Comparison of ENCODE assay signal across 1 cellular context in the genomic region with DNA sequence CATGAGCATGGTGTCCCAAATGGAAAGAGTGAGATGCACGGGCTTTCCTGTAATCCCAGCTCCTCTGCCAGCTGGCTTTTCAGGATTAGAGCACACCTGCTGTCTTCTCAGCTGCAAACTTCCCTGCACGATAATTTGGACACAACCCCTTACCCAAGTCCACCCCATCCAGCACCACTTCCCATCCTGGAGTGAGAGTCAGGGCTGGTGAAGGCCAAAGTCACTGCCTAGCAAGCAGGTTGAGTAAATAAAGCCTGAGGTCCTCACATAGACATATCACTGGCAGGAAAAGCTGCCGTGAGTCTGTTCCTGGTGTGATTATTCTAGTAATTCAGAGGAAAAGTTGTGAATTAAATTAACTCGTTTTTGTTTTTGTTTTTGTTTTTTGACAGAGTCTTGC.
TF ChIP-seq lines count a peak whose summit lies in the region.

No MANE protein-coding gene starts in this region.

TF ChIP-seq in HepG2, 621 proteins besides CTCF, POLR2A, EP300 and RAD21 (continued from another document):
- TF ChIP-seq, protein P1, sequence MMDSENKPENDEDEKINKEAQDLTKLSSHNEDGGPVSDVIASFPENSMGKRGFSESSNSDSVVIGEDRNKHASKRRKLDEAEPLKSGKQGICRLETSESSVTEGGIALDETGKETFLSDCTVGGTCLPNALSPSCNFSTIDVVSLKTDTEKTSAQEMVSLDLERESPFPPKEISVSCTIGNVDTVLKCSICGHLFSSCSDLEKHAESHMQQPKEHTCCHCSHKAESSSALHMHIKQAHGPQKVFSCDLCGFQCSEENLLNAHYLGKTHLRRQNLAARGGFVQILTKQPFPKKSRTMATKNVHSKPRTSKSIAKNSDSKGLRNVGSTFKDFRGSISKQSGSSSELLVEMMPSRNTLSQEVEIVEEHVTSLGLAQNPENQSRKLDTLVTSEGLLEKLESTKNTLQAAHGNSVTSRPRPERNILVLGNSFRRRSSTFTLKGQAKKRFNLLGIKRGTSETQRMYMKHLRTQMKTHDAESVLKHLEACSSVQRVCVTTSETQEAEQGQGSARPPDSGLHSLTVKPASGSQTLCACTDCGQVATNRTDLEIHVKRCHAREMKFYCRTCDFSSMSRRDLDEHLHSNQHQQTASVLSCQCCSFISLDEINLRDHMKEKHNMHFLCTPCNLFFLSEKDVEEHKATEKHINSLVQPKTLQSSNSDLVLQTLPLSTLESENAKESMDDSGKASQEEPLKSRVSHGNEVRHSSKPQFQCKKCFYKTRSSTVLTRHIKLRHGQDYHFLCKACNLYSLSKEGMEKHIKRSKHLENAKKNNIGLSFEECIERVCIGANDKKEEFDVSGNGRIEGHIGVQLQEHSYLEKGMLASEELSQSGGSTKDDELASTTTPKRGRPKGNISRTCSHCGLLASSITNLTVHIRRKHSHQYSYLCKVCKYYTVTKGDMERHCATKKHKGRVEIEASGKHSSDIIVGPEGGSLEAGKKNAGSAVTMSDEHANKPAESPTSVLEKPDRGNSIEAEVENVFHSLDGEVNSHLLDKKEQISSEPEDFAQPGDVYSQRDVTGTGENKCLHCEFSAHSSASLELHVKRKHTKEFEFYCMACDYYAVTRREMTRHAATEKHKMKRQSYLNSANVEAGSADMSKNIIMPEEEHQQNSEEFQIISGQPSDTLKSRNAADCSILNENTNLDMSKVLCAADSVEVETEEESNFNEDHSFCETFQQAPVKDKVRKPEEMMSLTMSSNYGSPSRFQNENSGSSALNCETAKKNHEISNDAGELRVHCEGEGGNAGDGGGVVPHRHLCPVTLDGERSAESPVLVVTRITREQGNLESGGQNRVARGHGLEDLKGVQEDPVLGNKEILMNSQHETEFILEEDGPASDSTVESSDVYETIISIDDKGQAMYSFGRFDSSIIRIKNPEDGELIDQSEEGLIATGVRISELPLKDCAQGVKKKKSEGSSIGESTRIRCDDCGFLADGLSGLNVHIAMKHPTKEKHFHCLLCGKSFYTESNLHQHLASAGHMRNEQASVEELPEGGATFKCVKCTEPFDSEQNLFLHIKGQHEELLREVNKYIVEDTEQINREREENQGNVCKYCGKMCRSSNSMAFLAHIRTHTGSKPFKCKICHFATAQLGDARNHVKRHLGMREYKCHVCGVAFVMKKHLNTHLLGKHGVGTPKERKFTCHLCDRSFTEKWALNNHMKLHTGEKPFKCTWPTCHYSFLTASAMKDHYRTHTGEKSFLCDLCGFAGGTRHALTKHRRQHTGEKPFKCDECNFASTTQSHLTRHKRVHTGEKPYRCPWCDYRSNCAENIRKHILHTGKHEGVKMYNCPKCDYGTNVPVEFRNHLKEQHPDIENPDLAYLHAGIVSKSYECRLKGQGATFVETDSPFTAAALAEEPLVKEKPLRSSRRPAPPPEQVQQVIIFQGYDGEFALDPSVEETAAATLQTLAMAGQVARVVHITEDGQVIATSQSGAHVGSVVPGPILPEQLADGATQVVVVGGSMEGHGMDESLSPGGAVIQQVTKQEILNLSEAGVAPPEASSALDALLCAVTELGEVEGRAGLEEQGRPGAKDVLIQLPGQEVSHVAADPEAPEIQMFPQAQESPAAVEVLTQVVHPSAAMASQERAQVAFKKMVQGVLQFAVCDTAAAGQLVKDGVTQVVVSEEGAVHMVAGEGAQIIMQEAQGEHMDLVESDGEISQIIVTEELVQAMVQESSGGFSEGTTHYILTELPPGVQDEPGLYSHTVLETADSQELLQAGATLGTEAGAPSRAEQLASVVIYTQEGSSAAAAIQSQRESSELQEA (CRISPR knock-in tag; IDR thresholded peaks at IDR 0.05; ENCODE audit: not compliant biosample characterization) = no peak
- TF ChIP-seq ZNF709 (CRISPR knock-in tag; IDR thresholded peaks at IDR 0.05) (no peak), U2AF2 (IDR thresholded peaks at IDR 0.05; ENCODE audit: low read depth, low read length) (no peak), BCL6 (CRISPR knock-in tag; IDR thresholded peaks at IDR 0.05) (peak; percentile 65), NFE2L2 (IDR thresholded peaks at IDR 0.05; ENCODE audit: low read length) (no peak), RXRB (CRISPR knock-in tag; IDR thresholded peaks at IDR 0.05; ENCODE audit: borderline replicate concordance) (0 out of 2 replicates have a peak, but pooled peaks have one; percentile 27), SMC3 (IDR thresholded peaks at IDR 0.05; ENCODE audit: low read length) (no peak), ZKSCAN1 (IDR thresholded peaks at IDR 0.05; ENCODE audit: low read length) (no peak), FOXA1 (IDR thresholded peaks at IDR 0.05) (no peak), FOXA1 (CRISPR knock-in tag; IDR thresholded peaks at IDR 0.05) (peak; percentile 68), RARA (CRISPR knock-in tag; IDR thresholded peaks at IDR 0.05) (peak; percentile 70)
- TF ChIP-seq, protein P2, sequence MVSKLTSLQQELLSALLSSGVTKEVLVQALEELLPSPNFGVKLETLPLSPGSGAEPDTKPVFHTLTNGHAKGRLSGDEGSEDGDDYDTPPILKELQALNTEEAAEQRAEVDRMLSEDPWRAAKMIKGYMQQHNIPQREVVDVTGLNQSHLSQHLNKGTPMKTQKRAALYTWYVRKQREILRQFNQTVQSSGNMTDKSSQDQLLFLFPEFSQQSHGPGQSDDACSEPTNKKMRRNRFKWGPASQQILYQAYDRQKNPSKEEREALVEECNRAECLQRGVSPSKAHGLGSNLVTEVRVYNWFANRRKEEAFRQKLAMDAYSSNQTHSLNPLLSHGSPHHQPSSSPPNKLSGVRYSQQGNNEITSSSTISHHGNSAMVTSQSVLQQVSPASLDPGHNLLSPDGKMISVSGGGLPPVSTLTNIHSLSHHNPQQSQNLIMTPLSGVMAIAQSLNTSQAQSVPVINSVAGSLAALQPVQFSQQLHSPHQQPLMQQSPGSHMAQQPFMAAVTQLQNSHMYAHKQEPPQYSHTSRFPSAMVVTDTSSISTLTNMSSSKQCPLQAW (CRISPR knock-in tag; IDR thresholded peaks at IDR 0.05) = no peak
- TF ChIP-seq, protein P3, sequence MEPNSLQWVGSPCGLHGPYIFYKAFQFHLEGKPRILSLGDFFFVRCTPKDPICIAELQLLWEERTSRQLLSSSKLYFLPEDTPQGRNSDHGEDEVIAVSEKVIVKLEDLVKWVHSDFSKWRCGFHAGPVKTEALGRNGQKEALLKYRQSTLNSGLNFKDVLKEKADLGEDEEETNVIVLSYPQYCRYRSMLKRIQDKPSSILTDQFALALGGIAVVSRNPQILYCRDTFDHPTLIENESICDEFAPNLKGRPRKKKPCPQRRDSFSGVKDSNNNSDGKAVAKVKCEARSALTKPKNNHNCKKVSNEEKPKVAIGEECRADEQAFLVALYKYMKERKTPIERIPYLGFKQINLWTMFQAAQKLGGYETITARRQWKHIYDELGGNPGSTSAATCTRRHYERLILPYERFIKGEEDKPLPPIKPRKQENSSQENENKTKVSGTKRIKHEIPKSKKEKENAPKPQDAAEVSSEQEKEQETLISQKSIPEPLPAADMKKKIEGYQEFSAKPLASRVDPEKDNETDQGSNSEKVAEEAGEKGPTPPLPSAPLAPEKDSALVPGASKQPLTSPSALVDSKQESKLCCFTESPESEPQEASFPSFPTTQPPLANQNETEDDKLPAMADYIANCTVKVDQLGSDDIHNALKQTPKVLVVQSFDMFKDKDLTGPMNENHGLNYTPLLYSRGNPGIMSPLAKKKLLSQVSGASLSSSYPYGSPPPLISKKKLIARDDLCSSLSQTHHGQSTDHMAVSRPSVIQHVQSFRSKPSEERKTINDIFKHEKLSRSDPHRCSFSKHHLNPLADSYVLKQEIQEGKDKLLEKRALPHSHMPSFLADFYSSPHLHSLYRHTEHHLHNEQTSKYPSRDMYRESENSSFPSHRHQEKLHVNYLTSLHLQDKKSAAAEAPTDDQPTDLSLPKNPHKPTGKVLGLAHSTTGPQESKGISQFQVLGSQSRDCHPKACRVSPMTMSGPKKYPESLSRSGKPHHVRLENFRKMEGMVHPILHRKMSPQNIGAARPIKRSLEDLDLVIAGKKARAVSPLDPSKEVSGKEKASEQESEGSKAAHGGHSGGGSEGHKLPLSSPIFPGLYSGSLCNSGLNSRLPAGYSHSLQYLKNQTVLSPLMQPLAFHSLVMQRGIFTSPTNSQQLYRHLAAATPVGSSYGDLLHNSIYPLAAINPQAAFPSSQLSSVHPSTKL (CRISPR knock-in tag; IDR thresholded peaks at IDR 0.05) = 0 out of 2 replicates have a peak, but pooled peaks have one; percentile 32
- TF ChIP-seq, protein P4, sequence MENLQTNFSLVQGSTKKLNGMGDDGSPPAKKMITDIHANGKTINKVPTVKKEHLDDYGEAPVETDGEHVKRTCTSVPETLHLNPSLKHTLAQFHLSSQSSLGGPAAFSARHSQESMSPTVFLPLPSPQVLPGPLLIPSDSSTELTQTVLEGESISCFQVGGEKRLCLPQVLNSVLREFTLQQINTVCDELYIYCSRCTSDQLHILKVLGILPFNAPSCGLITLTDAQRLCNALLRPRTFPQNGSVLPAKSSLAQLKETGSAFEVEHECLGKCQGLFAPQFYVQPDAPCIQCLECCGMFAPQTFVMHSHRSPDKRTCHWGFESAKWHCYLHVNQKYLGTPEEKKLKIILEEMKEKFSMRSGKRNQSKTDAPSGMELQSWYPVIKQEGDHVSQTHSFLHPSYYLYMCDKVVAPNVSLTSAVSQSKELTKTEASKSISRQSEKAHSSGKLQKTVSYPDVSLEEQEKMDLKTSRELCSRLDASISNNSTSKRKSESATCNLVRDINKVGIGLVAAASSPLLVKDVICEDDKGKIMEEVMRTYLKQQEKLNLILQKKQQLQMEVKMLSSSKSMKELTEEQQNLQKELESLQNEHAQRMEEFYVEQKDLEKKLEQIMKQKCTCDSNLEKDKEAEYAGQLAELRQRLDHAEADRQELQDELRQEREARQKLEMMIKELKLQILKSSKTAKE (CRISPR knock-in tag; IDR thresholded peaks at IDR 0.05; ENCODE audit: borderline replicate concordance) = peak; percentile 64
